In genomic region chr18:26741041-26741440, GRCh38 we compare ENCODE assay signal across 14 cellular contexts.
"Had no signal": no experiment of that assay in that cellular context is flagged by ENCODE, and none has a peak within 500 bp of the region (broad histone marks: within the 10 kb centered on the region; RNA-seq: fewer than 3 reads in every experiment).

No MANE protein-coding gene starts in this region.

- H3K4me3 ChIP-seq: right atrium auricular region, tibial nerve, vagina had no signal

- H3K27me3 ChIP-seq: brain microvascular endothelial cell, right atrium auricular region, tibial nerve, vagina had no signal

- H3K36me3 ChIP-seq: brain microvascular endothelial cell, right atrium auricular region, tibial nerve, vagina had no signal

- H3K9me3 ChIP-seq: right atrium auricular region, tibial nerve, vagina had no signal

- ATAC-seq: activated CD4-positive, CD25-positive, alpha-beta regulatory T cell treated with anti-CD3 and anti-CD28 coated beads, Interleukin-2, amount 50 U/mL, for 24 hours; natural killer cell treated with Interleukin-12 subunit alpha and Interleukin-12 subunit beta and Interleukin-15 and Interleukin-18, amount 100 ng/mL, for 72 hours; stimulated activated memory B cell treated with anti-CD40 and anti-IgM and Interleukin-4, amounts not matched to agents 10 μg/mL and 1 μg/mL and 100 μg/mL, for 72 hours had no signal

- H3K27ac ChIP-seq: brain microvascular endothelial cell, right atrium auricular region, tibial nerve, vagina had no signal

- DNase-seq: activated CD4-positive, alpha-beta T cell treated with anti-CD3 and anti-CD28 coated beads, Interleukin-2, amount 50 U/mL, for 1 hour; activated CD8-positive, alpha-beta memory T cell treated with anti-CD3 and anti-CD28 coated beads for 24 hours; activated naive CD8-positive, alpha-beta T cell treated with anti-CD3 and anti-CD28 coated beads for 36 hours; brain microvascular endothelial cell; endodermal cell; kidney glomerular epithelial cell; occipital lobe; stimulated activated CD4-positive, alpha-beta T cell treated with anti-CD3 and anti-CD28 coated beads, Interleukin-2, amount 100 ng/mL, for 48 hours had no signal
